Comparison of ENCODE assay signal across 24 cellular contexts in genomic region chr5:28219539-28219938, GRCh38.
DNase-seq lines count a peak whose midpoint lies in the region; ATAC-seq, FAIRE-seq and TF ChIP-seq lines count a peak whose summit lies in the region.
"Had no signal": no experiment of that assay in that cellular context is flagged by ENCODE, and none has a peak within 500 bp of the region (broad histone marks: within the 10 kb centered on the region; RNA-seq: fewer than 3 reads in every experiment).

No MANE protein-coding gene starts in this region.

- no peak overlapping the region for H3K56ac ChIP-seq in IMR-90 (ENCODE audit: extremely low read depth, insufficient read depth, low read length)

- H2AK9ac ChIP-seq in IMR-90 (replicated peaks; ENCODE audit: low read depth, low read length, poor library complexity): no peak overlapping the region

- H2BK15ac ChIP-seq in IMR-90 (ENCODE audit: low read depth, low read length): no peak overlapping the region

- H3K18ac ChIP-seq in IMR-90 (ENCODE audit: low read depth, low read length): no peak overlapping the region

- H3K9me1 ChIP-seq in IMR-90 (ENCODE audit: insufficient read depth, low read length): no peaks in the 10 kb centered on the region

- CTCF ChIA-PET in HepG2 (lab: Yijun Ruan, JAX; ENCODE audit: low intra/inter-chr PET ratio, low total read pairs): no interaction called here
- CTCF ChIA-PET in IMR-90 (lab: Yijun Ruan, JAX): interaction anchor here (0.6 kb wide), 1 partner anchor 388 kb away, joined by 4 read pairs; no protein-coding TSS in a partner anchor

- no peak overlapping the region for H4K5ac ChIP-seq in IMR-90 (ENCODE audit: low read depth, low read length)

- H3K4me3 ChIP-seq in HepG2 (replicated peaks in 1 of 3; ENCODE audit: insufficient read depth in 1 of 3, low read depth in 2 of 3, low read length in 3 of 3): no peak overlapping the region
- no peak overlapping the region for H3K4me3 ChIP-seq in right lobe of liver
- H3K4me3 ChIP-seq in IMR-90 (ENCODE audit: insufficient read depth, low read depth, low read length): no peak overlapping the region
- H3K4me3 ChIP-seq: BLaER1 treated with 17β-estradiol and CSF1 and Interleukin-3, amounts not matched to agents 10 nM and 100 nM; GM12878 had no signal

- no peak overlapping the region for H3K23ac ChIP-seq in IMR-90 (ENCODE audit: low read depth, low read length)

- H2AFZ ChIP-seq in HepG2 (ENCODE audit: low read length) (no peak overlapping the region), IMR-90 (replicated peaks; ENCODE audit: low read length, poor library complexity) (no peak overlapping the region)

- no peak for TF ChIP-seq CTCF in HepG2 (CRISPR knock-in tag; IDR thresholded peaks at IDR 0.05)
- TF ChIP-seq CTCF in right lobe of liver (IDR thresholded peaks at IDR 0.05): no peak
- TF ChIP-seq CTCF in IMR-90 (conservative IDR thresholded peaks at IDR 0.05; ENCODE audit: low read depth, low read length): no peak

- H3K27ac ChIP-seq in HepG2 (ENCODE audit: extremely low read length, insufficient read depth, low read length): no peak overlapping the region
- H3K27ac ChIP-seq in right lobe of liver: no peak overlapping the region
- H3K27ac ChIP-seq in IMR-90 (ENCODE audit: insufficient read depth, low read length): no peak overlapping the region
- H3K27ac ChIP-seq: 22Rv1; BLaER1 treated with 17β-estradiol and CSF1 and Interleukin-3, amounts not matched to agents 10 nM and 100 nM had no signal

- TF ChIP-seq EP300 in HepG2 (IDR thresholded peaks at IDR 0.05; ENCODE audit: low read depth in 2 of 2, low read length in 2 of 2): no peak
- TF ChIP-seq EP300 in HepG2 (CRISPR knock-in tag; IDR thresholded peaks at IDR 0.05; ENCODE audit: borderline replicate concordance): no peak

- TF ChIP-seq POLR2A in HepG2 (IDR thresholded peaks at IDR 0.05; ENCODE audit: insufficient read depth in 1 of 2, low read depth in 2 of 2, low read length in 2 of 2) (no peak), right lobe of liver (IDR thresholded peaks at IDR 0.05) (no peak), IMR-90 (IDR thresholded peaks at IDR 0.05; ENCODE audit: low read depth, low read length) (no peak)

- no peak overlapping the region for H3K4me2 ChIP-seq in HepG2 (ENCODE audit: low read depth, low read length)
- no peak overlapping the region for H3K4me2 ChIP-seq in IMR-90 (ENCODE audit: low read depth, low read length)
- H3K4me2 ChIP-seq: BLaER1 treated with 17β-estradiol and CSF1 and Interleukin-3, amounts not matched to agents 10 nM and 100 nM had no signal

- H3K36me3 ChIP-seq in HepG2 (replicated peaks in 1 of 2; ENCODE audit: control insufficient read depth in 1 of 2, insufficient read depth in 2 of 2, low read length in 2 of 2): no peaks in the 10 kb centered on the region
- H3K36me3 ChIP-seq in right lobe of liver: no peaks in the 10 kb centered on the region
- no peaks in the 10 kb centered on the region for H3K36me3 ChIP-seq in IMR-90 (ENCODE audit: control insufficient read depth, insufficient read depth, low read length)
- H3K36me3 ChIP-seq: BE2C; BLaER1 treated with 17β-estradiol and CSF1 and Interleukin-3, amounts not matched to agents 10 nM and 100 nM had no signal

- H3K4me1 ChIP-seq in HepG2 (ENCODE audit: insufficient read depth, low read length): no peaks in the 10 kb centered on the region
- no peaks in the 10 kb centered on the region for H3K4me1 ChIP-seq in right lobe of liver
- no peaks in the 10 kb centered on the region for H3K4me1 ChIP-seq in IMR-90 (ENCODE audit: control insufficient read depth, insufficient read depth, low read length)

- FAIRE-seq in HepG2 (lab: Jason Lieb, UNC): no peak
- FAIRE-seq: GM12878, GM19239 had no signal

- H2BK120ac ChIP-seq in IMR-90 (ENCODE audit: low read depth, low read length): no peak overlapping the region

- H4K20me1 ChIP-seq in HepG2 (ENCODE audit: insufficient read depth, low read length) (no peaks in the 10 kb centered on the region), IMR-90 (ENCODE audit: insufficient read depth, low read length) (no peaks in the 10 kb centered on the region)
- H4K20me1 ChIP-seq: BLaER1 treated with 17β-estradiol and CSF1 and Interleukin-3, amounts not matched to agents 10 nM and 100 nM had no signal

- dilution Hi-C loops in IMR-90 (cut with HindIII; ENCODE audit: low sequenced_read_pairs, unreplicated experiment): no loop called here

- no peak overlapping the region for H3K14ac ChIP-seq in IMR-90 (replicated peaks; ENCODE audit: low read depth, low read length)

- H3K79me2 ChIP-seq in HepG2 (ENCODE audit: insufficient read depth, low read length): no peaks in the 10 kb centered on the region

- H3K27me3 ChIP-seq in HepG2 (ENCODE audit: control insufficient read depth in 1 of 2, insufficient read depth in 2 of 2, low read length in 2 of 2) (no peaks in the 10 kb centered on the region), right lobe of liver (no peaks in the 10 kb centered on the region), IMR-90 (ENCODE audit: control insufficient read depth, insufficient read depth, low read length) (no peaks in the 10 kb centered on the region)
- H3K27me3 ChIP-seq: BE2C; BLaER1 treated with 17β-estradiol and CSF1 and Interleukin-3, amounts not matched to agents 10 nM and 100 nM had no signal

- no peak overlapping the region for H3K4ac ChIP-seq in IMR-90 (ENCODE audit: low read depth, low read length)

- H2BK20ac ChIP-seq in IMR-90 (ENCODE audit: low read depth, low read length): no peak overlapping the region

- TF ChIP-seq RAD21 in HepG2 (CRISPR knock-in tag; IDR thresholded peaks at IDR 0.05): no peak
- TF ChIP-seq RAD21 in IMR-90 (IDR thresholded peaks at IDR 0.05; ENCODE audit: low read length): no peak

- ATAC-seq in HepG2 (no peak), right lobe of liver (no peak), IMR-90 (ENCODE audit: low read depth) (no peak), HG02870 (IDR thresholded peaks at IDR 0.05; ENCODE audit: unreplicated experiment) (no peak), GM21786 (IDR thresholded peaks at IDR 0.05; ENCODE audit: unreplicated experiment) (no peak)
- ATAC-seq: GM12878 had no signal

- BruUV-seq in HepG2 (replicated peaks; lab: Mats Ljungman, UMichigan): no TSS peak
- no TSS peak for BruUV-seq in IMR-90 (replicated peaks; lab: Mats Ljungman, UMichigan)

- intact Hi-C loops in HepG2 (cut with micrococcal nuclease; ENCODE audit: unreplicated experiment): no loop called here
- intact Hi-C loops in right lobe of liver (cut with DNase I): no loop called here
- intact Hi-C loops in IMR-90 (cut with micrococcal nuclease): no loop called here

- no peak overlapping the region for H2AK5ac ChIP-seq in IMR-90 (ENCODE audit: low read depth, low read length)

- H3K79me1 ChIP-seq in IMR-90 (ENCODE audit: low read depth in 1 of 2, low read length in 2 of 2): no peaks in the 10 kb centered on the region

- in situ Hi-C loops in HepG2 (cut with HindIII; ENCODE audit: extremely low pct_ligation_motif_present, low pct_unique_long_range_greater_than_20kb) (no loop called here), IMR-90 (cut with MboI; ENCODE audit: low sequenced_read_pairs) (no loop called here)

- H3K9me3 ChIP-seq in HepG2 (ENCODE audit: low read length) (no peaks in the 10 kb centered on the region), right lobe of liver (no peaks in the 10 kb centered on the region), IMR-90 (ENCODE audit: control insufficient read depth, insufficient read depth, low read length) (0 out of 2 replicates have a peak, but pooled peaks cover 2% of the 10 kb centered on the region)
- H3K9me3 ChIP-seq: BE2C had no signal

- H4K91ac ChIP-seq in IMR-90 (ENCODE audit: insufficient read depth, low read depth, low read length): no peak overlapping the region

- no peak overlapping the region for H3K9ac ChIP-seq in HepG2 (ENCODE audit: insufficient read depth, low read depth, low read length)
- H3K9ac ChIP-seq in IMR-90 (ENCODE audit: low read depth, low read length): no peak overlapping the region
- H3K9ac ChIP-seq: BLaER1 treated with 17β-estradiol and CSF1 and Interleukin-3, amounts not matched to agents 10 nM and 100 nM had no signal

- DNase-seq in HepG2 (ENCODE audit: low spot score) (no peak), right lobe of liver (no peak), IMR-90 (no peak), OCI-M1 (lab: John Stamatoyannopoulos, UW) (peak; percentile 8), NAMALWA (ENCODE audit: low spot score) (no peak), NCI-H2081 treated with DMSO at 0.1 percent for 48 hours (lab: John Stamatoyannopoulos, UW) (no peak)
- DNase-seq: ACHN; AML-193; BE2C; Calu3; CD4-positive, alpha-beta memory T cell; COR-L47; DMS53; EL; GDM1; GOT3; H7; HCEC 1CT had no signal

- POLR2A ChIA-PET in HepG2 (lab: Yijun Ruan, JAX) (no interaction called here), IMR-90 (lab: Charles Lee; ENCODE audit: unreplicated experiment) (no interaction called here)

- no peak overlapping the region for H4K8ac ChIP-seq in IMR-90 (ENCODE audit: low read depth in 2 of 2, low read length in 2 of 2)

- H2BK5ac ChIP-seq in IMR-90 (ENCODE audit: low read depth, low read length, poor library complexity, severe bottlenecking): no peak overlapping the region

TF ChIP-seq in HepG2, 621 proteins besides CTCF, POLR2A, EP300 and RAD21:
- TF ChIP-seq MAFK (conservative IDR thresholded peaks at IDR 0.05 in 1 of 2, IDR thresholded peaks at IDR 0.05 in 1 of 2; ENCODE audit: low read length in 2 of 2) (peak; percentile 42 to 78; a peak in 3 of 4 replicates), TBX2 (CRISPR knock-in tag; IDR thresholded peaks at IDR 0.05; ENCODE audit: borderline replicate concordance) (no peak), MAFF (IDR thresholded peaks at IDR 0.05; ENCODE audit: low read depth, low read length) (peak; percentile 62)

TF ChIP-seq in IMR-90, 13 proteins besides CTCF, POLR2A, EP300 and RAD21:
- TF ChIP-seq MAFK (IDR thresholded peaks at IDR 0.05; ENCODE audit: low read depth, low read length) (peak; percentile 58), USF2 (IDR thresholded peaks at IDR 0.05; ENCODE audit: low read depth, low read length) (no peak)
